Comparison of ENCODE assay signal across 13 cellular contexts in genomic region chr12:27083861-27084271, GRCh38. TPM values are rescaled to one million over a fixed set of nuclear protein-coding genes. Genes with fewer than 3 reads are reported as not detected.
DNase-seq lines count a peak whose midpoint lies in the region; ATAC-seq and TF ChIP-seq lines count a peak whose summit lies in the region.
"Had no signal": no experiment of that assay in that cellular context is flagged by ENCODE, and none has a peak within 500 bp of the region (broad histone marks: within the 10 kb centered on the region; RNA-seq: fewer than 3 reads in every experiment).

No MANE protein-coding gene starts in this region.

- H3K36me3 ChIP-seq in gastrocnemius medialis, result no peaks in the 10 kb centered on the region
- H3K36me3 ChIP-seq: BLaER1 treated with 17β-estradiol and CSF1 and Interleukin-3, amounts not matched to agents 10 nM and 100 nM; suprapubic skin had no signal

- no peak overlapping the region for H3K4me3 ChIP-seq in gastrocnemius medialis
- H3K4me3 ChIP-seq: BLaER1 treated with 17β-estradiol and CSF1 and Interleukin-3, amounts not matched to agents 10 nM and 100 nM; suprapubic skin had no signal

- H3K27ac ChIP-seq in gastrocnemius medialis, result no peak overlapping the region
- H3K27ac ChIP-seq: BLaER1 treated with 17β-estradiol and CSF1 and Interleukin-3, amounts not matched to agents 10 nM and 100 nM; suprapubic skin had no signal

- in situ Hi-C loops in gastrocnemius medialis (cut with MboI; ENCODE audit: low sequenced_read_pairs in 4 of 4), result no loop called here

- H3K27me3 ChIP-seq in gastrocnemius medialis, result no peaks in the 10 kb centered on the region
- H3K27me3 ChIP-seq: BLaER1 treated with 17β-estradiol and CSF1 and Interleukin-3, amounts not matched to agents 10 nM and 100 nM; suprapubic skin had no signal

- intact Hi-C loops in gastrocnemius medialis (cut with DNase I; ENCODE audit: low total_unique reads), result no loop called here

- no peak for TF ChIP-seq CTCF in gastrocnemius medialis (IDR thresholded peaks at IDR 0.05 in 4 of 5, conservative IDR thresholded peaks at IDR 0.05 in 1 of 5)

- H3K9me3 ChIP-seq in gastrocnemius medialis, result no peaks in the 10 kb centered on the region
- H3K9me3 ChIP-seq: suprapubic skin had no signal

- no peak for TF ChIP-seq POLR2A in gastrocnemius medialis (IDR thresholded peaks at IDR 0.05)

- ATAC-seq in gastrocnemius medialis, result no peak
- ATAC-seq in HG03175 (IDR thresholded peaks at IDR 0.05; ENCODE audit: unreplicated experiment), result no peak

- DNase-seq in AG08395 (ENCODE audit: low spot score) (peak; percentile 42), LHCN-M2 (ENCODE audit: low read depth) (peak; percentile 87), ecto neural progenitor cell (ENCODE audit: low spot score) (peak; percentile 51), myocyte (ENCODE audit: low read depth) (peak; percentile 83), gastrocnemius medialis (no peak), SW 1271 (lab: John Stamatoyannopoulos, UW) (no peak), CD1c-positive myeloid dendritic cell (ENCODE audit: extremely low spot score) (no peak)
- DNase-seq: NCI-H1105 treated with DMSO at 0.1 percent for 48 hours; stimulated activated CD4-positive, alpha-beta T cell treated with anti-CD3 and anti-CD28 coated beads, Interleukin-4, amount 100 ng/mL, for 24 hours had no signal

- H3K4me1 ChIP-seq in gastrocnemius medialis, result no peaks in the 10 kb centered on the region

RNA-seq across cellular contexts. Expression of gene C12orf71, which starts 1.5 kb away (rescaled TPM):
- total RNA-seq in LHCN-M2 (2014; rRNA removed) (not detected in 2 replicates), myocyte (not detected in 2 replicates), gastrocnemius medialis (not detected)
- polyA plus RNA-seq in LHCN-M2 (2012), result not detected
- polyA plus RNA-seq in myocyte (2012), result not detected
- total RNA-seq: cerebellum, suprapubic skin had no signal

Comparison
In these comparisons a context has a peak if more than half of its experiments do, and no peak if none do; other contexts are left out.
1. DNase-seq: peak in AG08395 (single experiment), LHCN-M2 (single experiment), ecto neural progenitor cell (single experiment) and myocyte (single experiment); none in gastrocnemius medialis (0 of 2), SW 1271 (0 of 2) and CD1c-positive myeloid dendritic cell (single experiment).